ENCODE assay signal across 1 cellular context in genomic region chr7:14739496-14740185, GRCh38.
A peak's percentile ranks its signal among the peaks of the same experiment; 100 is the strongest.
TF ChIP-seq lines count a peak whose summit lies in the region.

No MANE protein-coding gene starts in this region.

TF ChIP-seq in HepG2, 621 proteins besides CTCF, POLR2A, EP300 and RAD21 (continued from another document and continues in another):
- no peak for TF ChIP-seq ZKSCAN5 (CRISPR knock-in tag; IDR thresholded peaks at IDR 0.05)
- no peak for TF ChIP-seq U2AF2 (IDR thresholded peaks at IDR 0.05; ENCODE audit: low read depth, low read length)
- peak; percentile 32; the same call in 1 of the 2 replicates for TF ChIP-seq GABPB1 (CRISPR knock-in tag; IDR thresholded peaks at IDR 0.05)
- no peak for TF ChIP-seq MTF2 (CRISPR knock-in tag; IDR thresholded peaks at IDR 0.05; ENCODE audit: borderline replicate concordance)
- no peak for TF ChIP-seq ZBTB14 (CRISPR knock-in tag; IDR thresholded peaks at IDR 0.05)
- TF ChIP-seq ZFY (CRISPR knock-in tag; IDR thresholded peaks at IDR 0.05), result peak; percentile 22; the same call in 1 of the 2 replicates
- no peak for TF ChIP-seq ATF1 (CRISPR knock-in tag; IDR thresholded peaks at IDR 0.05)
- no peak for TF ChIP-seq TRIM24 (CRISPR knock-in tag; IDR thresholded peaks at IDR 0.05)
- TF ChIP-seq ZNF160 (CRISPR knock-in tag; IDR thresholded peaks at IDR 0.05), result no peak
- TF ChIP-seq ZNF678 (CRISPR knock-in tag; IDR thresholded peaks at IDR 0.05), result no peak
- TF ChIP-seq ZNF652 (CRISPR knock-in tag; IDR thresholded peaks at IDR 0.05; ENCODE audit: borderline replicate concordance, low read depth), result no peak
- no peak for TF ChIP-seq ZNF414 (CRISPR knock-in tag; IDR thresholded peaks at IDR 0.05)
- 0 out of 2 replicates have a peak, but pooled peaks have one; percentile 23 for TF ChIP-seq ZBTB7A (CRISPR knock-in tag; IDR thresholded peaks at IDR 0.05)
- TF ChIP-seq ELF1 (CRISPR knock-in tag; IDR thresholded peaks at IDR 0.05), result peak; percentile 54; the same call in 1 of the 2 replicates
- TF ChIP-seq ARID3A (IDR thresholded peaks at IDR 0.05; ENCODE audit: low read depth, low read length), result no peak
- TF ChIP-seq ZFX (CRISPR knock-in tag; IDR thresholded peaks at IDR 0.05; ENCODE audit: low read depth), result 0 out of 2 replicates have a peak, but pooled peaks have one; percentile 20
- TF ChIP-seq MNT (IDR thresholded peaks at IDR 0.05), result peak; percentile 30; the same call in 1 of the 2 replicates
- TF ChIP-seq PATZ1 (CRISPR knock-in tag; IDR thresholded peaks at IDR 0.05), result no peak
- no peak for TF ChIP-seq KIAA2018 (CRISPR knock-in tag; IDR thresholded peaks at IDR 0.05; ENCODE audit: borderline replicate concordance)
- TF ChIP-seq ATF2 (CRISPR knock-in tag; IDR thresholded peaks at IDR 0.05), result no peak
- TF ChIP-seq ZHX1 (CRISPR knock-in tag; IDR thresholded peaks at IDR 0.05; ENCODE audit: low read depth), result no peak
- no peak for TF ChIP-seq ARNTL (CRISPR knock-in tag; IDR thresholded peaks at IDR 0.05)
- TF ChIP-seq SP5 (CRISPR knock-in tag; IDR thresholded peaks at IDR 0.05; ENCODE audit: borderline replicate concordance, low read depth), result no peak
- no peak for TF ChIP-seq HNRNPL (IDR thresholded peaks at IDR 0.05; ENCODE audit: low read depth, low read length)
- no peak for TF ChIP-seq ARNT2 (CRISPR knock-in tag; IDR thresholded peaks at IDR 0.05; ENCODE audit: low read depth)
- no peak for TF ChIP-seq TBP (CRISPR knock-in tag; IDR thresholded peaks at IDR 0.05)
- no peak for TF ChIP-seq CBFB (CRISPR knock-in tag; IDR thresholded peaks at IDR 0.05)
- no peak for TF ChIP-seq MED8 (CRISPR knock-in tag; IDR thresholded peaks at IDR 0.05; ENCODE audit: insufficient replicate concordance)
- no peak for TF ChIP-seq ZFP37 (CRISPR knock-in tag; IDR thresholded peaks at IDR 0.05; ENCODE audit: borderline replicate concordance)
- TF ChIP-seq PPARG (CRISPR knock-in tag; conservative IDR thresholded peaks at IDR 0.05), result no peak
- no peak for TF ChIP-seq CC2D1A (CRISPR knock-in tag; IDR thresholded peaks at IDR 0.05)
- TF ChIP-seq SALL1 (CRISPR knock-in tag; IDR thresholded peaks at IDR 0.05), result peak; percentile 10; the same call in 1 of the 2 replicates
- no peak for TF ChIP-seq MAFG (CRISPR knock-in tag; IDR thresholded peaks at IDR 0.05)
- no peak for TF ChIP-seq ATF5 (CRISPR knock-in tag; IDR thresholded peaks at IDR 0.05; ENCODE audit: low read depth)
